Comparison of ENCODE assay signal across 8 cellular contexts in the genomic region with DNA sequence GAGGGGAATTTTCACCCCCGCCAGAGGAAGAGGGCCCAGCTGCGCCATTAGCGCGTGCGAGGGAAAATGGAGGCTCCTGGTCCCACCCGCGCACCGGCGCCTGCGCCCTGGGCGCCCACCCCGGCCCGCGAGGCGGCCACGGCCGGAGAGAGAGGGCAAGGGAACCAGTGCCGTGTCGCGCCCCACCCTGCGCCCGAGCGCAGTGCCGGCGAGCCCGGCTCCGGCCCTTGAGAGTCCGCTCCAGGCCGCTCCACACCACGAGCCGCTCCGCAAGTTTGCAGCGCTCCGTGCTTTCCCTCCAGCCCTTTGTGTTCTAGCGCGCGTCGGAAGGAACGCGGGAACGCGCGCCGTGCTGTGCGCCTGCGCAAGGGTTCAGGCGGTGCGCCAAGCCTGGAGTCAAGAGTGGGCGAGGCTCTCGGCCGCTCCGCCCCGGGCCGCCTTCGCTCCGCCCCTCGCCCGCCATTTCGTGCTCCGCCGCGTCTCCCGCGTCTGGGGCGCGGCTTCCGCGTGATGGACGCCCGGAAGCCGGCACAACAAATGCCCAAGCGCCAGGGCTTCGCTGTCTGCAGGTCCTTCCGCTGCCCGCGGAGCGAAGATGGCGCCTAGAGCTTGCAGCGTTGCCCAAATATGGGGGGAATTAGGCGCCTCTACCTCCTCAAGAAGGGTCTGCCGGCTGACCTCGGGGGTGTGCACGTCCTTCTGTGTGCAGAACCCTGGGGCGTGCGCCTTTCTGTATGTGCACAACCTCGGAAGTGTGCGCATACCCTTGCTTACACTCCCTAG. TPM values are rescaled to one million over a fixed set of nuclear protein-coding genes. Genes with fewer than 3 reads are reported as not detected.
DNase-seq lines count a peak whose midpoint lies in the region; ATAC-seq, FAIRE-seq and TF ChIP-seq lines count a peak whose summit lies in the region.

No MANE protein-coding gene starts in this region.

- peak; percentile 80 for TF ChIP-seq POLR2A in GM12892 (IDR thresholded peaks at IDR 0.05; ENCODE audit: low read depth, low read length)

- ATAC-seq in HG02642 (IDR thresholded peaks at IDR 0.05; ENCODE audit: poor library complexity, unreplicated experiment) = peak; percentile 75

- peak; percentile 87 for DNase-seq in GM12892 (ENCODE audit: insufficient read length)
- DNase-seq in NCI-H146 (lab: John Stamatoyannopoulos, UW) = peak; percentile 94
- DNase-seq in activated CD4-positive, alpha-beta T cell treated with anti-CD3 and anti-CD28 coated beads for 24 hours (ENCODE audit: low read depth in 2 of 2) = peak; percentile 92 to 95
- peak; percentile 96 for DNase-seq in cerebellum (ENCODE audit: low spot score)
- peak; percentile 95 for DNase-seq in kidney glomerular epithelial cell (lab: John Stamatoyannopoulos, UW)
- DNase-seq in stimulated activated CD4-positive, alpha-beta T cell treated with anti-CD3 and anti-CD28 coated beads, Interleukin-15, amount 100 ng/mL, for 24 hours = peak; percentile 95
- DNase-seq in NCI-H82 treated with DMSO at 0.1 percent for 48 hours (lab: John Stamatoyannopoulos, UW; ENCODE audit: unreplicated experiment) = no peak

- FAIRE-seq in GM12892 (lab: Jason Lieb, UNC) = peak; percentile 92

RNA-seq across cellular contexts. Expression of a gene that starts 46.1 kb away (rescaled TPM):
- 1,875 TPM for polyA plus RNA-seq in GM12892 (2012; ENCODE audit: missing spikeins)
- 478 TPM for total RNA-seq in cerebellum
